ENCODE assay signal across 8 cellular contexts in genomic region chr10:75521194-75521829, GRCh38.
DNase-seq lines count a peak whose midpoint lies in the region; ATAC-seq, FAIRE-seq and TF ChIP-seq lines count a peak whose summit lies in the region.
"Not testable (repeated sequence)": the region's sequence is repeated elsewhere in the genome, so short reads cannot be mapped to it uniquely, and the experiment has no call there.

No MANE protein-coding gene starts in this region.

- not testable (repeated sequence) for H3K79me2 ChIP-seq in HepG2 (ENCODE audit: insufficient read depth, low read length); smooth muscle cell (ENCODE audit: low read depth)

- TF ChIP-seq RAD21 in HepG2 (CRISPR knock-in tag; IDR thresholded peaks at IDR 0.05): not testable (repeated sequence)

- H3K27me3 Mint-ChIP-seq in nephron progenitor cell (ENCODE audit: low read depth, poor library complexity): not testable (repeated sequence)

- peak; percentile 56 for DNase-seq in ELF-1 (ENCODE audit: low read depth, low spot score)
- peak; percentile 12 to 64 for DNase-seq in NCI-H526 (lab: John Stamatoyannopoulos, UW)
- DNase-seq in body of pancreas: peak; percentile 47 to 87 (median 74)
- DNase-seq in HepG2 (ENCODE audit: low spot score): peak; percentile 75
- peak; percentile 25 for DNase-seq in nephron progenitor cell
- DNase-seq in smooth muscle cell (lab: John Stamatoyannopoulos, UW; ENCODE audit: unreplicated experiment): not testable (repeated sequence)

- H3K4me3 ChIP-seq in HUES48 (ENCODE audit: low read depth, low read length) (peak overlapping the region; percentile 60), iPS-11a (ENCODE audit: low read depth, low read length) (peak overlapping the region; percentile 18), HepG2 (replicated peaks in 1 of 3; ENCODE audit: insufficient read depth in 1 of 3, low read depth in 2 of 3, low read length in 3 of 3) (peak overlapping the region; percentile 44 to 62 (median 45); a peak in 5 of 6 replicates)
- H3K4me3 ChIP-seq in body of pancreas, smooth muscle cell: not testable (repeated sequence)

- CTCF ChIA-PET in HepG2 (lab: Yijun Ruan, JAX; ENCODE audit: low intra/inter-chr PET ratio, low total read pairs): not testable (repeated sequence)

- peaks cover 13% of the 10 kb centered on the region for H3K27me3 ChIP-seq in HUES48 (ENCODE audit: control insufficient read depth, insufficient read depth, low read length)
- H3K27me3 ChIP-seq in body of pancreas; HepG2 (ENCODE audit: control insufficient read depth in 1 of 2, insufficient read depth in 2 of 2, low read length in 2 of 2); smooth muscle cell (ENCODE audit: low read depth): not testable (repeated sequence)

- in situ Hi-C loops in HepG2 (cut with HindIII; ENCODE audit: extremely low pct_ligation_motif_present, low pct_unique_long_range_greater_than_20kb): not testable (repeated sequence)

- intact Hi-C loops in body of pancreas (cut with DNase I): not testable (repeated sequence)
- intact Hi-C loops in HepG2 (cut with micrococcal nuclease; ENCODE audit: unreplicated experiment): loop anchor here (10.0 kb wide), 1 partner anchor 87 kb away; the partner anchor contains the start of gene LRMDA

- H2AFZ ChIP-seq in HepG2 (ENCODE audit: low read length) (peak overlapping the region; percentile 52), smooth muscle cell (ENCODE audit: low read depth) (peak overlapping the region; percentile 10)

- not testable (repeated sequence) for FAIRE-seq in HepG2 (lab: Jason Lieb, UNC)

- not testable (repeated sequence) for TF ChIP-seq EP300 in HepG2 (IDR thresholded peaks at IDR 0.05; ENCODE audit: low read depth in 2 of 2, low read length in 2 of 2)
- 0 out of 2 replicates have a peak, but pooled peaks have one; percentile 8 for TF ChIP-seq EP300 in HepG2 (CRISPR knock-in tag; IDR thresholded peaks at IDR 0.05; ENCODE audit: borderline replicate concordance)

- H3K4me1 ChIP-seq in HUES48 (ENCODE audit: control insufficient read depth, insufficient read depth, low read length); body of pancreas: not testable (repeated sequence)
- peaks cover 40% of the 10 kb centered on the region for H3K4me1 ChIP-seq in HepG2 (ENCODE audit: insufficient read depth, low read length)
- peaks cover 10% of the 10 kb centered on the region for H3K4me1 ChIP-seq in smooth muscle cell (ENCODE audit: low read depth)

- H3K27ac ChIP-seq in HUES48 (ENCODE audit: low read depth, low read length); body of pancreas; smooth muscle cell (ENCODE audit: low read depth): not testable (repeated sequence)
- peak overlapping the region; percentile 54 for H3K27ac ChIP-seq in HepG2 (ENCODE audit: extremely low read length, insufficient read depth, low read length)

- peaks cover 60% of the 10 kb centered on the region for H3K9me3 Mint-ChIP-seq in nephron progenitor cell

- not testable (repeated sequence) for H3K4me3 Mint-ChIP-seq in nephron progenitor cell

- H4K20me1 ChIP-seq in HepG2 (ENCODE audit: insufficient read depth, low read length); smooth muscle cell (ENCODE audit: low read depth): not testable (repeated sequence)

- TF ChIP-seq POLR2A in body of pancreas (IDR thresholded peaks at IDR 0.05); HepG2 (IDR thresholded peaks at IDR 0.05; ENCODE audit: insufficient read depth in 1 of 2, low read depth in 2 of 2, low read length in 2 of 2): not testable (repeated sequence)

- not testable (repeated sequence) for H3F3A ChIP-seq in smooth muscle cell (ENCODE audit: low read depth)

- H3K9me3 ChIP-seq in HUES48 (ENCODE audit: control insufficient read depth, insufficient read depth, low read length); body of pancreas; HepG2 (ENCODE audit: low read length); smooth muscle cell (replicated peaks; ENCODE audit: low read depth): not testable (repeated sequence)

- whole genome bisulfite sequencing in body of pancreas, 2 donors: 44 to 73% methylated on average over 10 to 16 of the region's 16 CpGs
- WGBS in HepG2 (ENCODE audit: low lambda C conversion rate): 21% methylated on average over 4 of the region's 16 CpGs
- WGBS in smooth muscle cell (ENCODE audit: low lambda C conversion rate): 41% methylated on average over 16 of the region's 16 CpGs

- H3K4me1 Mint-ChIP-seq in nephron progenitor cell: peaks cover 25% of the 10 kb centered on the region

- not testable (repeated sequence) for ATAC-seq in body of pancreas
- peak; percentile 85 for ATAC-seq in HepG2

- H3K36me3 Mint-ChIP-seq in nephron progenitor cell (ENCODE audit: low read depth): peaks cover 49% of the 10 kb centered on the region

- TF ChIP-seq CTCF in body of pancreas (IDR thresholded peaks at IDR 0.05); nephron progenitor cell (IDR thresholded peaks at IDR 0.05); smooth muscle cell (IDR thresholded peaks at IDR 0.05; ENCODE audit: borderline replicate concordance, insufficient read depth, poor library complexity, severe bottlenecking): not testable (repeated sequence)
- peak; percentile 32; the same call in 1 of the 2 replicates for TF ChIP-seq CTCF in HepG2 (CRISPR knock-in tag; IDR thresholded peaks at IDR 0.05)

- not testable (repeated sequence) for BruUV-seq in HepG2 (replicated peaks; lab: Mats Ljungman, UMichigan)

- H3K27ac Mint-ChIP-seq in nephron progenitor cell: peak overlapping the region; percentile 18

- not testable (repeated sequence) for H3K36me3 ChIP-seq in HUES48 (ENCODE audit: control insufficient read depth, insufficient read depth, low read length); body of pancreas (replicated peaks in 1 of 2; ENCODE audit: insufficient read depth in 1 of 2, low read depth in 2 of 2); HepG2 (replicated peaks in 1 of 2; ENCODE audit: control insufficient read depth in 1 of 2, insufficient read depth in 2 of 2, low read length in 2 of 2); smooth muscle cell (ENCODE audit: low read depth)

- POLR2A ChIA-PET in HepG2 (lab: Yijun Ruan, JAX): interaction anchor here (0.8 to 2.9 kb wide), 6 partner anchors 10 to 252 kb away, joined by 3 to 16 read pairs (median 6); partner anchors contain the start of genes LRMDA and ZNF503

- H3K9ac ChIP-seq in HUES48 (ENCODE audit: low read depth, low read length); smooth muscle cell (ENCODE audit: low read depth): not testable (repeated sequence)
- peak overlapping the region; percentile 52; the same call in 1 of the 2 replicates for H3K9ac ChIP-seq in HepG2 (ENCODE audit: insufficient read depth, low read depth, low read length)

- H3K4me2 ChIP-seq in HepG2 (ENCODE audit: low read depth, low read length): peak overlapping the region; percentile 93
- H3K4me2 ChIP-seq in smooth muscle cell: peak overlapping the region; percentile 68

TF ChIP-seq in HepG2, 621 proteins besides CTCF, POLR2A, EP300 and RAD21 (continues in another document):
- peak; percentile 94 for TF ChIP-seq ZNF687 (CRISPR knock-in tag; IDR thresholded peaks at IDR 0.05)
- peak; percentile 82 for TF ChIP-seq FOXO1 (CRISPR knock-in tag; IDR thresholded peaks at IDR 0.05)
- peak; percentile 42; the same call in 1 of the 2 replicates for TF ChIP-seq ZNF768 (CRISPR knock-in tag; IDR thresholded peaks at IDR 0.05)
- peak; percentile 84; the same call in 1 of the 2 replicates for TF ChIP-seq ARHGAP35 (CRISPR knock-in tag; IDR thresholded peaks at IDR 0.05; ENCODE audit: borderline replicate concordance)
